Comparison of ENCODE assay signal across 15 cellular contexts in the genomic region with DNA sequence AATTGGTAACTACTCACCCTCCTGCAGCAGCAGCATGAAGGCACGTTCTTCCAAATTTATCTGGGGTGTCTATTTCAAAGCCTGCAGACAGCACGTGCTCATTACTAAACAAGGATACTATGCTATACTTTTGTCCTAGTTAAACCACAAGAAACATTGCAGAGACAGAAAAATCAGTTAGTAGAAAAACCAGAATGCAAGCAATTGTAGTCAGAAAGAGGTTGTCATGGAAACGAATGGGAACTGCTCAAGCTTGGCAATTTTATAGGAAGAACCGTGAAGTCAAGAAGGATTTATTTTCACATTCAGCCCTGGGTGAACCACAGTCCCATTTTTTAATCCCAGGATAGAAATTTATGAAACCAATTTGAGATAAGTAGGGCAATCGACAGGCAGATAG.
A peak's percentile ranks its signal among the peaks of the same experiment; 100 is the strongest.
DNase-seq lines count a peak whose midpoint lies in the region; ATAC-seq and TF ChIP-seq lines count a peak whose summit lies in the region.
"Had no signal": no experiment of that assay in that cellular context is flagged by ENCODE, and none has a peak within 500 bp of the region (broad histone marks: within the 10 kb centered on the region; RNA-seq: fewer than 3 reads in every experiment).

No MANE protein-coding gene starts in this region.

- H3K9ac ChIP-seq in IMR-90 (ENCODE audit: low read depth, low read length), result no peak overlapping the region

- H2AFZ ChIP-seq in IMR-90 (replicated peaks; ENCODE audit: low read length, poor library complexity), result no peak overlapping the region

- H2AK5ac ChIP-seq in IMR-90 (ENCODE audit: low read depth, low read length), result no peak overlapping the region

- no peak for TF ChIP-seq CTCF in A673 (conservative IDR thresholded peaks at IDR 0.05; ENCODE audit: low read depth, low read length)
- TF ChIP-seq CTCF in IMR-90 (conservative IDR thresholded peaks at IDR 0.05; ENCODE audit: low read depth, low read length), result no peak
- TF ChIP-seq CTCF in mesothelial cell of epicardium (IDR thresholded peaks at IDR 0.05; ENCODE audit: unreplicated experiment), result no peak
- TF ChIP-seq CTCF in lower lobe of right lung (IDR thresholded peaks at IDR 0.05), result no peak

- no peaks in the 10 kb centered on the region for H3K9me3 ChIP-seq in A673 (ENCODE audit: low read depth, low read length, poor library complexity, severe bottlenecking)
- no peaks in the 10 kb centered on the region; the same call in 1 of the 2 replicates for H3K9me3 ChIP-seq in IMR-90 (ENCODE audit: control insufficient read depth, insufficient read depth, low read length)
- H3K9me3 ChIP-seq in lower lobe of right lung, result no peaks in the 10 kb centered on the region
- H3K9me3 ChIP-seq in SJCRH30 (replicated peaks), result no peaks in the 10 kb centered on the region
- H3K9me3 ChIP-seq: adrenal gland had no signal

- intact Hi-C loops in A673 (cut with micrococcal nuclease; ENCODE audit: unreplicated experiment), result no loop called here
- intact Hi-C loops in IMR-90 (cut with micrococcal nuclease), result no loop called here
- intact Hi-C loops in lower lobe of right lung (cut with DNase I), result no loop called here

- no peaks in the 10 kb centered on the region for H3K79me1 ChIP-seq in IMR-90 (ENCODE audit: low read depth in 1 of 2, low read length in 2 of 2)

- POLR2A ChIA-PET in A673 (lab: Charles Lee; ENCODE audit: low non-redundant PET) (interaction anchor here (1.0 kb wide), 1 partner anchor 445 kb away, joined by 5 read pairs; no protein-coding TSS in a partner anchor), IMR-90 (lab: Charles Lee; ENCODE audit: unreplicated experiment) (no interaction called here)

- H3K23ac ChIP-seq in IMR-90 (ENCODE audit: low read depth, low read length), result no peak overlapping the region

- H3K4me1 Mint-ChIP-seq in mesothelial cell of epicardium, result peaks cover 57% of the 10 kb centered on the region

- no peaks in the 10 kb centered on the region for H3K36me3 ChIP-seq in A673 (ENCODE audit: insufficient read depth, low read length, poor library complexity, severe bottlenecking)
- no peaks in the 10 kb centered on the region for H3K36me3 ChIP-seq in IMR-90 (ENCODE audit: control insufficient read depth, insufficient read depth, low read length)
- peaks cover 30% of the 10 kb centered on the region for H3K36me3 ChIP-seq in lower lobe of right lung
- H3K36me3 ChIP-seq in SJCRH30, result no peaks in the 10 kb centered on the region
- H3K36me3 ChIP-seq: adrenal gland had no signal

- DNase-seq in A673 (ENCODE audit: low spot score), result peak; percentile 76
- peak; percentile 28 for DNase-seq in IMR-90
- peak; percentile 83 for DNase-seq in astrocyte of the hippocampus (ENCODE audit: low read depth, low spot score)
- no peak for DNase-seq in mesothelial cell of epicardium (ENCODE audit: low spot score in 2 of 2, unreplicated experiment in 2 of 2)
- no peak for DNase-seq in lower lobe of right lung
- DNase-seq in SJCRH30, result no peak
- DNase-seq: adrenal gland, COR-L47, MM.1S, retina had no signal

- H4K20me1 ChIP-seq in IMR-90 (ENCODE audit: insufficient read depth, low read length), result no peaks in the 10 kb centered on the region

- TF ChIP-seq POLR2A in IMR-90 (IDR thresholded peaks at IDR 0.05; ENCODE audit: low read depth, low read length), result no peak

- H3K14ac ChIP-seq in IMR-90 (replicated peaks; ENCODE audit: low read depth, low read length), result no peak overlapping the region

- TF ChIP-seq RAD21 in IMR-90 (IDR thresholded peaks at IDR 0.05; ENCODE audit: low read length), result no peak

- H3K27ac ChIP-seq in A673 (ENCODE audit: low read depth, low read length, poor library complexity, severe bottlenecking) (peak overlapping the region; percentile 82), IMR-90 (ENCODE audit: insufficient read depth, low read length) (no peak overlapping the region), lower lobe of right lung (no peak overlapping the region), SJCRH30 (no peak overlapping the region)
- H3K27ac ChIP-seq: adrenal gland had no signal

- no peak overlapping the region for H2BK15ac ChIP-seq in IMR-90 (ENCODE audit: low read depth, low read length)

- peaks cover 2% of the 10 kb centered on the region; the same call in 1 of the 2 replicates for H3K9me1 ChIP-seq in IMR-90 (ENCODE audit: insufficient read depth, low read length)

- no peak overlapping the region for H2BK5ac ChIP-seq in IMR-90 (ENCODE audit: low read depth, low read length, poor library complexity, severe bottlenecking)

- no peak overlapping the region for H2BK120ac ChIP-seq in IMR-90 (ENCODE audit: low read depth, low read length)

- H3K4me1 ChIP-seq in A673 (ENCODE audit: insufficient read depth, low read length, poor library complexity, severe bottlenecking), result peaks cover 79% of the 10 kb centered on the region
- peaks cover 7% of the 10 kb centered on the region; the same call in 1 of the 2 replicates for H3K4me1 ChIP-seq in IMR-90 (ENCODE audit: control insufficient read depth, insufficient read depth, low read length)
- H3K4me1 ChIP-seq in lower lobe of right lung, result peaks cover 18% of the 10 kb centered on the region
- no peaks in the 10 kb centered on the region for H3K4me1 ChIP-seq in SJCRH30

- H2AK9ac ChIP-seq in IMR-90 (replicated peaks; ENCODE audit: low read depth, low read length, poor library complexity), result no peak overlapping the region

- 60% methylated on average over 1 of the region's 5 CpGs; no CpG with 5 or more reads in 1 of the 2 experiments for WGBS in IMR-90 (ENCODE audit: extremely low coverage in 2 of 2, insufficient read length in 1 of 2), 2 experiments

- BruUV-seq in A673 (replicated peaks; lab: Mats Ljungman, UMichigan) (no TSS peak), IMR-90 (replicated peaks; lab: Mats Ljungman, UMichigan) (no TSS peak)

- peak overlapping the region; percentile 86 for H3K27ac Mint-ChIP-seq in mesothelial cell of epicardium
- H3K27ac Mint-ChIP-seq: WTC11 had no signal

- H3K4ac ChIP-seq in IMR-90 (ENCODE audit: low read depth, low read length), result no peak overlapping the region

- no peak overlapping the region for H4K91ac ChIP-seq in IMR-90 (ENCODE audit: insufficient read depth, low read depth, low read length)

- H3K27me3 Mint-ChIP-seq in mesothelial cell of epicardium (ENCODE audit: low read depth), result no peaks in the 10 kb centered on the region

- no peaks in the 10 kb centered on the region for H3K9me3 Mint-ChIP-seq in mesothelial cell of epicardium
- H3K9me3 Mint-ChIP-seq: WTC11 had no signal

- H3K4me2 ChIP-seq in IMR-90 (ENCODE audit: low read depth, low read length), result no peak overlapping the region

- ATAC-seq in IMR-90 (ENCODE audit: low read depth) (no peak), lower lobe of right lung (no peak), HG02870 (IDR thresholded peaks at IDR 0.05; ENCODE audit: unreplicated experiment) (no peak), HG02642 (IDR thresholded peaks at IDR 0.05; ENCODE audit: poor library complexity, unreplicated experiment) (no peak)
- ATAC-seq: esophagus mucosa, left lobe of liver, WTC11 had no signal

- H3K18ac ChIP-seq in IMR-90 (ENCODE audit: low read depth, low read length), result no peak overlapping the region

- in situ Hi-C loops in IMR-90 (cut with MboI; ENCODE audit: low sequenced_read_pairs), result no loop called here

- no peak overlapping the region for H3K56ac ChIP-seq in IMR-90 (ENCODE audit: extremely low read depth, insufficient read depth, low read length)

- CTCF ChIA-PET in A673 (lab: Charles Lee) (no interaction called here), IMR-90 (lab: Yijun Ruan, JAX) (no interaction called here)

- H4K8ac ChIP-seq in IMR-90 (ENCODE audit: low read depth in 2 of 2, low read length in 2 of 2), result no peak overlapping the region

- no peak overlapping the region for H3K4me3 ChIP-seq in A673 (ENCODE audit: low read depth, low read length, poor library complexity, severe bottlenecking)
- H3K4me3 ChIP-seq in IMR-90 (ENCODE audit: insufficient read depth, low read depth, low read length), result no peak overlapping the region
- no peak overlapping the region for H3K4me3 ChIP-seq in lower lobe of right lung
- no peak overlapping the region for H3K4me3 ChIP-seq in SJCRH30
- H3K4me3 ChIP-seq: adrenal gland had no signal

- H3K36me3 Mint-ChIP-seq in mesothelial cell of epicardium, result no peaks in the 10 kb centered on the region
- H3K36me3 Mint-ChIP-seq: WTC11 had no signal

- H2BK20ac ChIP-seq in IMR-90 (ENCODE audit: low read depth, low read length), result no peak overlapping the region

- H4K5ac ChIP-seq in IMR-90 (ENCODE audit: low read depth, low read length), result no peak overlapping the region

- H3K4me3 Mint-ChIP-seq in mesothelial cell of epicardium, result no peak overlapping the region
- H3K4me3 Mint-ChIP-seq: WTC11 had no signal

- dilution Hi-C loops in IMR-90 (cut with HindIII; ENCODE audit: low sequenced_read_pairs, unreplicated experiment), result no loop called here

- H3K27me3 ChIP-seq in A673 (replicated peaks; ENCODE audit: insufficient read depth, low read depth, low read length, poor library complexity) (no peaks in the 10 kb centered on the region), IMR-90 (ENCODE audit: control insufficient read depth, insufficient read depth, low read length) (no peaks in the 10 kb centered on the region), lower lobe of right lung (ENCODE audit: low read depth) (no peaks in the 10 kb centered on the region), SJCRH30 (no peaks in the 10 kb centered on the region; the same call in 1 of the 2 replicates)
- H3K27me3 ChIP-seq: adrenal gland had no signal

TF ChIP-seq in IMR-90, 13 proteins besides CTCF, POLR2A, EP300 and RAD21 (continues in another document):
- TF ChIP-seq USF2 (IDR thresholded peaks at IDR 0.05; ENCODE audit: low read depth, low read length) (no peak), BHLHE40 (IDR thresholded peaks at IDR 0.05; ENCODE audit: low read depth, low read length) (no peak), CEBPB (IDR thresholded peaks at IDR 0.05; ENCODE audit: low read depth, low read length) (no peak), FOS (IDR thresholded peaks at IDR 0.05; ENCODE audit: low read depth, low read length) (no peak), MAFK (IDR thresholded peaks at IDR 0.05; ENCODE audit: low read depth, low read length) (no peak), SMC3 (IDR thresholded peaks at IDR 0.05; ENCODE audit: low read depth, low read length) (no peak), CHD1 (IDR thresholded peaks at IDR 0.05; ENCODE audit: low read depth, low read length) (no peak), RCOR1 (IDR thresholded peaks at IDR 0.05; ENCODE audit: insufficient replicate concordance, low read length) (no peak), MAZ (IDR thresholded peaks at IDR 0.05; ENCODE audit: borderline replicate concordance, low read depth, low read length) (no peak), NFE2L2 (IDR thresholded peaks at IDR 0.05; ENCODE audit: low read depth, low read length) (no peak), RFX5 (IDR thresholded peaks at IDR 0.05; ENCODE audit: low read depth, low read length) (no peak)

Comparison
In these comparisons a context has a peak if more than half of its experiments do, and no peak if none do; other contexts are left out.
1. DNase-seq: peak in A673 (single experiment), IMR-90 (single experiment) and astrocyte of the hippocampus (single experiment); none in mesothelial cell of epicardium (0 of 2), lower lobe of right lung (single experiment) and SJCRH30 (0 of 2).